9 cellular contexts compared by ENCODE assay signal in genomic region chr1:191256917-191257316, GRCh38.
"Had no signal": no experiment of that assay in that cellular context is flagged by ENCODE, and none has a peak within 500 bp of the region (broad histone marks: within the 10 kb centered on the region; RNA-seq: fewer than 3 reads in every experiment).

No MANE protein-coding gene starts in this region.

- H3K27ac Mint-ChIP-seq: HFFc6, IgD-negative memory B cell had no signal

- H3K4me3 ChIP-seq: GM23248, HAP-1 had no signal

- H3K4me1 Mint-ChIP-seq: IgD-negative memory B cell had no signal

- H3K4me1 ChIP-seq: HAP-1 had no signal

- H3K36me3 ChIP-seq: HAP-1 had no signal

- H2AFZ ChIP-seq: GM23248 had no signal

- ATAC-seq: HCT116 had no signal

- H3K9me3 ChIP-seq: HAP-1 had no signal

- H3K36me3 Mint-ChIP-seq: IgD-negative memory B cell had no signal

- H3K4me3 Mint-ChIP-seq: HFFc6, IgD-negative memory B cell had no signal

- H3K27me3 Mint-ChIP-seq: IgD-negative memory B cell had no signal

- DNase-seq: GM23248, GOT3, H7, HFFc6, KG1 had no signal

- H3K9ac ChIP-seq: GM23248 had no signal

- H3K27ac ChIP-seq: GM23248, HL-60 had no signal
